In the genomic region with DNA sequence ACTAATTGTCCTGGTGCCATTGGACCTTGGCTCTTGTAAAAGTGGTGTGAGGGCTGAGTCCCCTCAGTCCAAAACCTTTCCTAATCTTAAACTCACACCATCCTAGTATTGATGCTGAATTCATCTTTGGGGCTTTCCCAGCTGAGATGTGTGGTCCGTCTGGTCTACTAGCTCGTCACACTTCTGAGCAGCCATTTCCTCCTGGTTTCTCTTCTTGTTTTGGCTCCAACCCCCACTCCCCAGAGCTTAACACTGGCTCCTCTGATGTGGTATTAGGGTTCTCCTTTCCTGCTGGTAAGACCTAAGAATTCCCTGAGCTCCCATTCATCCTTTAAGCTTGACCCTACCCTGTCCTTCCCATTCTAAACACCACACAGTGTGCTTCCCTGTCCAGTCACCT, we compare ENCODE assay signal across 16 cellular contexts.
A peak's percentile ranks its signal among the peaks of the same experiment; 100 is the strongest.
DNase-seq lines count a peak whose midpoint lies in the region; ATAC-seq lines count a peak whose summit lies in the region.
"Had no signal": no experiment of that assay in that cellular context is flagged by ENCODE, and none has a peak within 500 bp of the region (broad histone marks: within the 10 kb centered on the region; RNA-seq: fewer than 3 reads in every experiment).

No MANE protein-coding gene starts in this region.

- H3K4me1 Mint-ChIP-seq in activated T-cell treated with anti-CD3 and anti-CD28 coated beads, Interleukin-2, amount 50 U/mL, for 4 hours (ENCODE audit: low read depth): peaks cover 32% of the 10 kb centered on the region
- H3K4me1 Mint-ChIP-seq in T-cell: peaks cover 25 to 50% (median 49%) of the 10 kb centered on the region in 3 donors

- H3K9me3 Mint-ChIP-seq in activated T-cell treated with anti-CD3 and anti-CD28 coated beads, Interleukin-2, amount 50 U/mL, for 4 hours: peaks cover 11% of the 10 kb centered on the region
- peaks cover 2 to 4% (median 3%) of the 10 kb centered on the region in 3 donors for H3K9me3 Mint-ChIP-seq in T-cell
- peaks cover 0 to 24% of the 10 kb centered on the region in 2 donors for H3K9me3 Mint-ChIP-seq in activated naive CD4-positive, alpha-beta T cell treated with anti-CD3 and anti-CD28 coated beads, Interleukin-2, amount 50 U/mL, for 72 hours

- peak; percentile 86 to 98 for ATAC-seq in activated T-cell treated with anti-CD3 and anti-CD28 coated beads, Interleukin-2, amount 50 U/mL, for 4 hours
- peak in 3 of 4 experiments; percentile 64 to 81 (median 76) for ATAC-seq in T-cell (replicated peaks in 1 of 4)
- peak; percentile 86 to 95 for ATAC-seq in activated naive CD4-positive, alpha-beta T cell treated with anti-CD3 and anti-CD28 coated beads, Interleukin-2, amount 50 U/mL, for 72 hours
- ATAC-seq in HG02642 (IDR thresholded peaks at IDR 0.05; ENCODE audit: poor library complexity, unreplicated experiment): no peak
- ATAC-seq in HG03565 (IDR thresholded peaks at IDR 0.05; ENCODE audit: unreplicated experiment): no peak
- ATAC-seq: foreskin keratinocyte, WTC11 had no signal

- H3K27ac Mint-ChIP-seq in T-cell: peak overlapping the region; percentile 41 to 76
- peak overlapping the region; percentile 16 to 67 for H3K27ac Mint-ChIP-seq in activated naive CD4-positive, alpha-beta T cell treated with anti-CD3 and anti-CD28 coated beads, Interleukin-2, amount 50 U/mL, for 72 hours
- H3K27ac Mint-ChIP-seq: progenitor cell of endocrine pancreas, WTC11 had no signal

- peak; percentile 11 for DNase-seq in activated T-cell treated with anti-CD3 and anti-CD28 coated beads, Interleukin-2, amount 50 U/mL, for 4 hours
- DNase-seq in activated T-cell treated with anti-CD3 and anti-CD28 coated beads, Interleukin-2, amount 50 U/mL, for 1 hour: no peak
- DNase-seq in T-cell (peak in 25 of 34 experiments; percentile 7 to 45 (median 19)), kidney glomerular epithelial cell (lab: John Stamatoyannopoulos, UW) (no peak)
- DNase-seq in activated naive CD4-positive, alpha-beta T cell treated with anti-CD3 and anti-CD28 coated beads, Interleukin-2, amount 50 U/mL, for 72 hours (ENCODE audit: low spot score in 2 of 2): no peak
- peak; percentile 9 for DNase-seq in stimulated activated naive CD4-positive, alpha-beta T cell treated with Interleukin-2 at 50 U/mL for 16 hours (lab: John Stamatoyannopoulos, UW)
- DNase-seq: foreskin keratinocyte, left ventricle myocardium inferior, MG63, NCI-H187 treated with DMSO at 0.1 percent for 48 hours, NCI-H526, thyroid gland had no signal

- H3K27me3 Mint-ChIP-seq in activated T-cell treated with anti-CD3 and anti-CD28 coated beads, Interleukin-2, amount 50 U/mL, for 4 hours (ENCODE audit: low read depth): no peaks in the 10 kb centered on the region
- no peaks in the 10 kb centered on the region for H3K27me3 Mint-ChIP-seq in T-cell

- no peak overlapping the region for H3K4me3 Mint-ChIP-seq in activated T-cell treated with anti-CD3 and anti-CD28 coated beads, Interleukin-2, amount 50 U/mL, for 4 hours
- H3K4me3 Mint-ChIP-seq in T-cell: peak overlapping the region in 1 of 3 donors; percentile 48
- H3K4me3 Mint-ChIP-seq: WTC11 had no signal

- POLR2A ChIA-PET in T-cell (lab: Charles Lee): interaction anchor here in 1 of 2 donors (0.5 kb wide), 1 partner anchor 1137 kb away, joined by 3 read pairs; no protein-coding TSS in a partner anchor

- no peaks in the 10 kb centered on the region for H3K36me3 Mint-ChIP-seq in activated T-cell treated with anti-CD3 and anti-CD28 coated beads, Interleukin-2, amount 50 U/mL, for 4 hours (ENCODE audit: insufficient read depth)
- no peaks in the 10 kb centered on the region for H3K36me3 Mint-ChIP-seq in T-cell
- peaks cover 0 to 26% of the 10 kb centered on the region in 2 donors for H3K36me3 Mint-ChIP-seq in activated naive CD4-positive, alpha-beta T cell treated with anti-CD3 and anti-CD28 coated beads, Interleukin-2, amount 50 U/mL, for 72 hours

- CTCF ChIA-PET in T-cell (lab: Charles Lee): interaction anchor here in 1 of 2 donors (0.7 kb wide), 1 partner anchor 29 kb away, joined by 5 read pairs; no protein-coding TSS in a partner anchor

Comparison
In these comparisons a context has a peak if more than half of its experiments do, and no peak if none do; other contexts are left out.
1. DNase-seq: peak in activated T-cell treated with anti-CD3 and anti-CD28 coated beads, Interleukin-2, amount 50 U/mL, for 4 hours (single experiment), T-cell (25 of 34) and stimulated activated naive CD4-positive, alpha-beta T cell treated with Interleukin-2 at 50 U/mL for 16 hours (single experiment); none in activated T-cell treated with anti-CD3 and anti-CD28 coated beads, Interleukin-2, amount 50 U/mL, for 1 hour (single experiment), activated naive CD4-positive, alpha-beta T cell treated with anti-CD3 and anti-CD28 coated beads, Interleukin-2, amount 50 U/mL, for 72 hours (0 of 2) and kidney glomerular epithelial cell (single experiment).
2. ATAC-seq: peak in activated T-cell treated with anti-CD3 and anti-CD28 coated beads, Interleukin-2, amount 50 U/mL, for 4 hours (2 of 2), T-cell (3 of 4) and activated naive CD4-positive, alpha-beta T cell treated with anti-CD3 and anti-CD28 coated beads, Interleukin-2, amount 50 U/mL, for 72 hours (2 of 2); none in HG02642 (single experiment) and HG03565 (single experiment).